In the genomic region with DNA sequence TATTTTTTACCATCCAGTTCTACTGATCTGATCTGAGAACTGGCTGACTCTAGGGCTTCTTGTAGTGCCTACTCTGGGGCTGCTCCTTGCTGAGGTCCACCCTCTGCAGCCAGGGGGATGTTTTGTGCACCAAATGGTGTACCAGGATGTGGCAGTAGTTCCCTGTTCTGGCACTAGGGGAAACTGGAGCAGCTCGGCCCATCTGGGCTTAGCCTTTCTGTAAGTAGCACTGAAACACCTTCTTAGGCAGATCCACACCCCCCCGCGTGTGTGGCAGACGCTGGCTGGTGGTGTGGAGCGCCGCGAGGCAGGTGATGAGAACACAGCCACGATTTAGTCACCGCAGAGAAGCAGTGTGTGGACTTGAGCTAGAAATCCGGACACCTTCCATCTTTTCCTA, we compare ENCODE assay signal across 8 cellular contexts. TPM values are rescaled to one million over a fixed set of nuclear protein-coding genes. Genes with fewer than 3 reads are reported as not detected.
DNase-seq lines count a peak whose midpoint lies in the region; ATAC-seq and TF ChIP-seq lines count a peak whose summit lies in the region.

No MANE protein-coding gene starts in this region.

- H3K27me3 ChIP-seq in Peyer's patch = no peaks in the 10 kb centered on the region
- H3K27me3 ChIP-seq in endodermal cell (ENCODE audit: control insufficient read depth, insufficient read depth, low read length, poor library complexity, severe bottlenecking) = no peaks in the 10 kb centered on the region
- H3K27me3 ChIP-seq in neural progenitor cell = no peaks in the 10 kb centered on the region

- H3K27ac ChIP-seq in Peyer's patch (no peak overlapping the region), endodermal cell (ENCODE audit: low read depth, low read length) (no peak overlapping the region), neural progenitor cell (no peak overlapping the region)

- peaks cover 29% of the 10 kb centered on the region for H3K79me2 ChIP-seq in neural progenitor cell (ENCODE audit: low read depth)

- H3K9me3 Mint-ChIP-seq in endodermal cell (no peaks in the 10 kb centered on the region), neural progenitor cell (no peaks in the 10 kb centered on the region)

- no peak overlapping the region for H3K4me2 ChIP-seq in neural progenitor cell

- H3K36me3 ChIP-seq in Peyer's patch = no peaks in the 10 kb centered on the region
- peaks cover 12% of the 10 kb centered on the region for H3K36me3 ChIP-seq in endodermal cell (ENCODE audit: control insufficient read depth, insufficient read depth, low read length)
- H3K36me3 ChIP-seq in neural progenitor cell = no peaks in the 10 kb centered on the region

- in situ Hi-C loops in GM13976 (cut with MboI; ENCODE audit: low sequenced_read_pairs, unreplicated experiment) = no loop called here

- peaks cover 10% of the 10 kb centered on the region for H3K36me3 Mint-ChIP-seq in endodermal cell (ENCODE audit: low read depth)
- peaks cover 3% of the 10 kb centered on the region for H3K36me3 Mint-ChIP-seq in neural progenitor cell

- no peak overlapping the region for H3K27ac Mint-ChIP-seq in endodermal cell
- peak overlapping the region; percentile 75 for H3K27ac Mint-ChIP-seq in neural progenitor cell

- H3K27me3 Mint-ChIP-seq in endodermal cell (ENCODE audit: insufficient read depth) (no peaks in the 10 kb centered on the region), neural progenitor cell (ENCODE audit: insufficient read depth, low read depth) (peaks cover 3% of the 10 kb centered on the region)

- ATAC-seq in HG03565 (IDR thresholded peaks at IDR 0.05; ENCODE audit: unreplicated experiment) (no peak), HG03439 (IDR thresholded peaks at IDR 0.05; ENCODE audit: unreplicated experiment) (no peak), HG02759 (IDR thresholded peaks at IDR 0.05; ENCODE audit: unreplicated experiment) (no peak)

- no peak for TF ChIP-seq POLR2A in Peyer's patch (IDR thresholded peaks at IDR 0.05)

- peaks cover 7% of the 10 kb centered on the region for H3F3A ChIP-seq in neural progenitor cell (ENCODE audit: low read depth)

- H4K20me1 ChIP-seq in neural progenitor cell (ENCODE audit: low read depth) = peaks cover 5% of the 10 kb centered on the region

- H3K4me3 ChIP-seq in Peyer's patch (no peak overlapping the region), endodermal cell (ENCODE audit: low read length) (no peak overlapping the region), neural progenitor cell (no peak overlapping the region)

- no peak overlapping the region for H3K4me3 Mint-ChIP-seq in endodermal cell
- H3K4me3 Mint-ChIP-seq in neural progenitor cell = no peak overlapping the region

- H3K9ac ChIP-seq in endodermal cell (ENCODE audit: extremely low read depth, low read length, poor library complexity, severe bottlenecking) = no peak overlapping the region
- no peak overlapping the region for H3K9ac ChIP-seq in neural progenitor cell

- DNase-seq in AG08396 (ENCODE audit: low spot score) (peak; percentile 29), GM13976 (ENCODE audit: low spot score) (peak; percentile 36), Peyer's patch (no peak), endodermal cell (peak; percentile 94), neural progenitor cell (ENCODE audit: low spot score) (peak; percentile 77)

- TF ChIP-seq CTCF in GM13976 (IDR thresholded peaks at IDR 0.05; ENCODE audit: borderline replicate concordance, control extremely low read depth, extremely low read depth, insufficient read depth, missing control alignments) = no peak
- TF ChIP-seq CTCF in Peyer's patch (IDR thresholded peaks at IDR 0.05) = peak in 4 of 6 experiments; percentile 7 to 48 (median 27)
- peak; percentile 83 for TF ChIP-seq CTCF in endodermal cell (conservative IDR thresholded peaks at IDR 0.05)
- TF ChIP-seq CTCF in neural progenitor cell (IDR thresholded peaks at IDR 0.05) = peak; percentile 61

- H3K9me3 ChIP-seq in Peyer's patch (no peaks in the 10 kb centered on the region), endodermal cell (ENCODE audit: control insufficient read depth, low read length) (no peaks in the 10 kb centered on the region), neural progenitor cell (ENCODE audit: low read depth) (no peaks in the 10 kb centered on the region)

- H2AFZ ChIP-seq in neural progenitor cell (replicated peaks) = no peak overlapping the region

- H3K4me1 Mint-ChIP-seq in endodermal cell (peaks cover 11% of the 10 kb centered on the region), neural progenitor cell (peaks cover 12% of the 10 kb centered on the region)

- WGBS in endodermal cell (ENCODE audit: insufficient coverage in 1 of 2, insufficient read length in 1 of 2), 2 experiments = 69 to 74% methylated on average over 9 to 10 of the region's 10 CpGs

- H3K4me1 ChIP-seq in Peyer's patch = no peaks in the 10 kb centered on the region
- peaks cover 4% of the 10 kb centered on the region for H3K4me1 ChIP-seq in endodermal cell (ENCODE audit: control insufficient read depth, insufficient read depth, low read length)
- peaks cover 4% of the 10 kb centered on the region for H3K4me1 ChIP-seq in neural progenitor cell

RNA-seq across cellular contexts. Expression of a gene that starts 17.0 kb away (rescaled TPM):
- total RNA-seq in Peyer's patch (1 to 10 TPM; 2.2 to 2.7 (median 2.6) TPM), endodermal cell (10 to 100 TPM; 17.0 to 22.8 TPM), neural progenitor cell (ENCODE audit: low replicate concordance) (17.3 and 21.6 TPM in 2 replicates)
- 20.9 TPM for polyA plus RNA-seq in endodermal cell (2013, experiment 1 of 2)
- 22.2 TPM for polyA plus RNA-seq in endodermal cell (2013, experiment 2 of 2)

Comparison
In these comparisons a context has a peak if more than half of its experiments do, and no peak if none do; other contexts are left out.
1. DNase-seq: peak in AG08396 (single experiment), GM13976 (single experiment), endodermal cell (single experiment) and neural progenitor cell (single experiment); none in Peyer's patch (0 of 3).